In the genomic region with DNA sequence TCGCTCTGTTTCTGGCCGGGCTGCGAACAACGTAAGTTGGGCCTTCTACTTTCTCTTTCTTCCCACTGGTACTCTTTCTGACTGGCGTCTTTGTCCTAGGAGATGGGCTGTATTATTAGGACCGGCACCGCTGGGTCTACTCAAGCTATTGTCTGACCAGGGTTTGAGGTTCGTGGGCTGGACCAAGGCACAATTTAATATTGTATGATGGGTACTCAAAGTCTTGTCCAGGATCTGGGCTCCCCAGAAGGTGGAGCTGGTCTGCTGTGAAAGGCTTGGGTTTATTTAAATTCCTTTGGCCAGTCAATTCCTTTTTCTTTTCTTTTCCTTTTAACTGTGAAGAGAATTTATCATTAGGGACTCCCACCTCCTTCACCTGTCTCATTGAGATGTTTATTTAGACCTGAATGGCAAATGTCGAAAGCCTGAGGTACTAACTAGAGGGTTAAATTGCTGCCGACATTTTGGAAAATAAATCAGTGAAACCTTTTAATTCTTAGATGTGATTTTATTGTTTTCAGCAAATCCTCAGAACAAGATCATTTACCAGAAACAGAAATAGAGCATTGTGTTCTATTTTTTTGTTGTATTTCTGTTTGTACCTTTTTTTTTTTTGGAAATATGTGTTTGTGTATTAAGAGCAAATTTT, we compare ENCODE assay signal across 8 cellular contexts. TPM values are rescaled to one million over a fixed set of nuclear protein-coding genes. Genes with fewer than 3 reads are reported as not detected.
DNase-seq lines count a peak whose midpoint lies in the region; ATAC-seq, FAIRE-seq and TF ChIP-seq lines count a peak whose summit lies in the region.

No MANE protein-coding gene starts in this region.

- no peak overlapping the region for H3K4ac ChIP-seq in H1 (replicated peaks; ENCODE audit: insufficient read length, low read depth, low read length)
- no peak overlapping the region for H3K4ac ChIP-seq in mesendoderm (ENCODE audit: low read depth, low read length)

- H3K79me2 ChIP-seq in ACC112 (ENCODE audit: control insufficient read depth, insufficient read depth, low read length, unreplicated experiment) (peaks cover 28% of the 10 kb centered on the region), H1 (ENCODE audit: control insufficient read depth in 1 of 2, insufficient read depth in 2 of 2, low read length in 2 of 2) (peaks cover 0 to 16% of the 10 kb centered on the region in 2 experiments; a peak in 2 of 4 replicates), mesendoderm (ENCODE audit: control insufficient read depth, insufficient read depth, low read length) (peaks cover 2% of the 10 kb centered on the region)

- H2AK5ac ChIP-seq in H1 (ENCODE audit: low read depth, low read length) (no peak overlapping the region), mesendoderm (ENCODE audit: low read length) (no peak overlapping the region)

- H4K8ac ChIP-seq in H1 (ENCODE audit: extremely low read depth, insufficient read depth, low read length) (no peak overlapping the region), mesendoderm (ENCODE audit: low read depth, low read length) (peak overlapping the region; percentile 2)

- no peak overlapping the region for H3K56ac ChIP-seq in H1 (replicated peaks; ENCODE audit: insufficient read length, low read depth, low read length)
- H3K56ac ChIP-seq in mesendoderm (ENCODE audit: low read length): no peak overlapping the region

- no peak for TF ChIP-seq EP300 in H1 (IDR thresholded peaks at IDR 0.05; ENCODE audit: borderline replicate concordance in 1 of 2, low read depth in 2 of 2, low read length in 2 of 2)

- H3K27ac ChIP-seq in ACC112 (ENCODE audit: low read depth, low read length): peak overlapping the region; percentile 93
- peak overlapping the region; percentile 71 for H3K27ac ChIP-seq in RWPE2 (ENCODE audit: poor library complexity, severe bottlenecking)
- H3K27ac ChIP-seq in H1 (ENCODE audit: low read depth, low read length): no peak overlapping the region; the same call in 1 of the 2 replicates
- H3K27ac ChIP-seq in mesendoderm (ENCODE audit: low read depth, low read length): no peak overlapping the region

- H2AFZ ChIP-seq in ACC112 (ENCODE audit: low read length, unreplicated experiment) (peak overlapping the region; percentile 93), H1 (ENCODE audit: low read length) (peak overlapping the region; percentile 100)

- peak; percentile 22 to 33; a peak in 3 of 4 replicates for TF ChIP-seq RAD21 in H1 (IDR thresholded peaks at IDR 0.05 in 1 of 2, conservative IDR thresholded peaks at IDR 0.05 in 1 of 2; ENCODE audit: low read depth in 2 of 2, low read length in 2 of 2)

- FAIRE-seq in H1 (lab: Jason Lieb, UNC): no peak
- FAIRE-seq in urothelium cell line (lab: Jason Lieb, UNC): no peak

- no peak overlapping the region; a peak in 1 of 7 replicates for H3K9ac ChIP-seq in H1 (replicated peaks in 1 of 4; ENCODE audit: extremely low read depth in 1 of 4, low read depth in 3 of 4, low read length in 3 of 4)
- H3K9ac ChIP-seq in mesendoderm (ENCODE audit: low read length): no peak overlapping the region

- no peaks in the 10 kb centered on the region for H4K20me1 ChIP-seq in H1 (replicated peaks in 1 of 2; ENCODE audit: control insufficient read depth in 1 of 2, insufficient read depth in 2 of 2, low read length in 2 of 2)

- 6% methylated on average over 10 of the region's 10 CpGs; no CpG with 5 or more reads in 1 of the 2 experiments for WGBS in H1 (ENCODE audit: extremely low coverage in 1 of 2, insufficient coverage in 1 of 2, insufficient read length in 1 of 2, insufficient replicate concordance in 2 of 2, low coverage in 1 of 2, low lambda C conversion rate in 2 of 2, missing lambda C conversion rate in 1 of 2), 2 experiments
- WGBS in mesendoderm (ENCODE audit: extremely low coverage, insufficient coverage, low lambda C conversion rate): no CpG with 5 or more reads among the region's 10 CpGs

- TF ChIP-seq CTCF in GM12864 (IDR thresholded peaks at IDR 0.05; ENCODE audit: low read depth, low read length, missing control alignments) (peak; percentile 38), RWPE2 (IDR thresholded peaks at IDR 0.05; ENCODE audit: poor library complexity, severe bottlenecking) (peak; percentile 98), H1 (IDR thresholded peaks at IDR 0.05; ENCODE audit: control extremely low read depth in 1 of 3, insufficient read depth in 1 of 3, low read depth in 1 of 3, low read length in 3 of 3) (no peak)

- POLR2A ChIA-PET in H1 (lab: Charles Lee; ENCODE audit: partially characterized antibody): interaction anchor here (1.3 kb wide), 1 partner anchor 9 kb away, joined by 3 read pairs; no protein-coding TSS in a partner anchor

- no peak overlapping the region for H3K14ac ChIP-seq in H1 (ENCODE audit: insufficient read length)

- CTCF ChIA-PET in H1 (lab: Charles Lee; ENCODE audit: partially characterized antibody): interaction anchor here (1.0 to 2.1 kb wide), 3 partner anchors 12 to 68 kb away, joined by 4 to 5 read pairs (median 4); no protein-coding TSS in a partner anchor

- no peak overlapping the region for H3K18ac ChIP-seq in H1 (ENCODE audit: extremely low read depth, low read length)
- H3K18ac ChIP-seq in mesendoderm (ENCODE audit: low read length): no peak overlapping the region

- no peak overlapping the region for H2BK20ac ChIP-seq in H1 (ENCODE audit: low read length)

- H3K4me1 ChIP-seq in ACC112 (ENCODE audit: control insufficient read depth, insufficient read depth, low read length, unreplicated experiment) (peaks cover 23% of the 10 kb centered on the region), RWPE2 (ENCODE audit: insufficient read depth, poor library complexity, severe bottlenecking) (peaks cover 18% of the 10 kb centered on the region), H1 (replicated peaks in 1 of 4; ENCODE audit: control insufficient read depth in 3 of 4, insufficient read depth in 4 of 4, low read length in 3 of 4) (peaks cover 0 to 7% (median 2%) of the 10 kb centered on the region in 4 experiments; a peak in 3 of 7 replicates), mesendoderm (ENCODE audit: control insufficient read depth, low read depth, low read length) (peaks cover 3% of the 10 kb centered on the region)

- H3K36me3 ChIP-seq in ACC112 (ENCODE audit: insufficient read depth, low read length): no peaks in the 10 kb centered on the region; the same call in 1 of the 2 replicates
- peaks cover 16% of the 10 kb centered on the region for H3K36me3 ChIP-seq in RWPE2 (ENCODE audit: low read depth)
- H3K36me3 ChIP-seq in H1 (ENCODE audit: control insufficient read depth in 2 of 4, insufficient read depth in 4 of 4, low read length in 3 of 4): no peaks in the 10 kb centered on the region
- H3K36me3 ChIP-seq in mesendoderm (ENCODE audit: control insufficient read depth, insufficient read depth, low read length): no peaks in the 10 kb centered on the region

- TF ChIP-seq POLR2A in H1 (IDR thresholded peaks at IDR 0.05; ENCODE audit: control extremely low read depth in 1 of 2, low read depth in 2 of 2, low read length in 2 of 2): no peak

- H3K27me3 ChIP-seq in ACC112 (ENCODE audit: insufficient read depth, low read length) (no peaks in the 10 kb centered on the region), RWPE2 (ENCODE audit: insufficient read depth, poor library complexity, severe bottlenecking) (no peaks in the 10 kb centered on the region), H1 (replicated peaks in 1 of 4; ENCODE audit: control insufficient read depth in 3 of 4, extremely low read depth in 1 of 4, insufficient read depth in 3 of 4, low read length in 3 of 4) (no peaks in the 10 kb centered on the region), mesendoderm (ENCODE audit: insufficient read depth, low read length, poor library complexity) (no peaks in the 10 kb centered on the region)

- H3K79me1 ChIP-seq in H1 (ENCODE audit: low read depth, low read length): no peaks in the 10 kb centered on the region
- H3K79me1 ChIP-seq in mesendoderm (ENCODE audit: low read length): peaks cover 4% of the 10 kb centered on the region

- DNase-seq in GM12864 (ENCODE audit: low read depth) (no peak), RWPE2 (ENCODE audit: low spot score) (peak; percentile 61), H1 (ENCODE audit: low read depth in 1 of 2, low spot score in 2 of 2) (no peak), mesendoderm (peak; percentile 44), urothelium cell line (ENCODE audit: low spot score) (peak; percentile 48), HuH-7.5 (ENCODE audit: low spot score) (no peak)

- no peak overlapping the region for H2BK12ac ChIP-seq in H1 (ENCODE audit: low read depth, low read length)

- H3K9me3 ChIP-seq in RWPE2 (ENCODE audit: severe bottlenecking) (no peaks in the 10 kb centered on the region), H1 (ENCODE audit: insufficient read depth in 2 of 2, low read depth in 1 of 2, low read length in 1 of 2) (no peaks in the 10 kb centered on the region)

- H2BK15ac ChIP-seq in H1 (ENCODE audit: low read length) (no peak overlapping the region), mesendoderm (replicated peaks; ENCODE audit: low read depth) (no peak overlapping the region)

- H4K91ac ChIP-seq in H1 (replicated peaks; ENCODE audit: insufficient read length, low read length): no peak overlapping the region

- H3K23ac ChIP-seq in H1 (ENCODE audit: insufficient read length): no peak overlapping the region
- H3K23ac ChIP-seq in mesendoderm (ENCODE audit: low read length): no peak overlapping the region

- H2BK5ac ChIP-seq in H1 (ENCODE audit: low read depth, low read length) (no peak overlapping the region), mesendoderm (ENCODE audit: low read length) (no peak overlapping the region)

- H4K5ac ChIP-seq in H1 (ENCODE audit: insufficient read length, low read depth, low read length) (peak overlapping the region; percentile 24), mesendoderm (ENCODE audit: low read length) (no peak overlapping the region)

- H3K4me3 ChIP-seq in ACC112 (ENCODE audit: low read depth, low read length): peak overlapping the region; percentile 90
- H3K4me3 ChIP-seq in GM12864 (ENCODE audit: low read depth, low read length): peak overlapping the region; percentile 66
- H3K4me3 ChIP-seq in RWPE2 (ENCODE audit: severe bottlenecking): peak overlapping the region; percentile 70
- peak overlapping the region; percentile 69 to 79 (median 74) for H3K4me3 ChIP-seq in H1 (ENCODE audit: extremely low read depth in 1 of 4, insufficient read depth in 2 of 4, low read depth in 3 of 4, low read length in 4 of 4)
- peak overlapping the region; percentile 63 for H3K4me3 ChIP-seq in mesendoderm (ENCODE audit: low read length)

- peaks cover 12% of the 10 kb centered on the region; the same call in 1 of the 2 replicates for H3K23me2 ChIP-seq in H1 (ENCODE audit: low read depth, low read length)

- H3K4me2 ChIP-seq in H1 (ENCODE audit: insufficient read depth in 1 of 2, low read depth in 2 of 2, low read length in 2 of 2): peak overlapping the region; percentile 80 to 96
- peak overlapping the region; percentile 74 for H3K4me2 ChIP-seq in mesendoderm (ENCODE audit: low read length)

- ATAC-seq in HG03159 (IDR thresholded peaks at IDR 0.05; ENCODE audit: unreplicated experiment): peak; percentile 31
- ATAC-seq in RWPE2 (ENCODE audit: low read depth): peak; percentile 29

- H2BK120ac ChIP-seq in H1 (replicated peaks; ENCODE audit: low read depth, low read length) (no peak overlapping the region), mesendoderm (ENCODE audit: low read depth, low read length) (no peak overlapping the region)

RNA-seq across cellular contexts. Expression of a gene that starts 0.4 kb away (rescaled TPM):
- total RNA-seq in H1 (2021; fragmentation: NEBNext Ultra II Directional; extraction: Animal tissue kit (Norgen Biotek cat#: 25700)): 9.3 and 10.4 TPM in 2 replicates
- polyA plus RNA-seq in H1 (2011; rRNA removed): 5.0 TPM in 2 replicates
- 7.7 TPM for polyA plus RNA-seq in H1 (2011; cell fraction: cytosol; rRNA removed)
- 6.0 TPM for polyA plus RNA-seq in H1 (2011; cell fraction: nucleus; rRNA removed)
- 6.2 to 8.3 TPM (median 7.3 TPM) in 4 replicates for polyA plus RNA-seq in H1 (2012, experiment 1 of 2)
- 0.64 TPM for polyA plus RNA-seq in H1 (2012, experiment 2 of 2)
- 7.6 TPM for polyA plus RNA-seq in H1 (2013, experiment 1 of 2)
- 6.7 TPM for polyA plus RNA-seq in H1 (2013, experiment 2 of 2)
- polyA minus RNA-seq in H1 (2011; rRNA and poly(A)+ RNA removed): 9.2 and 13.0 TPM in 2 replicates
- polyA minus RNA-seq in H1 (2011; cell fraction: cytosol; rRNA and poly(A)+ RNA removed): 7.0 TPM
- 39.8 TPM for polyA minus RNA-seq in H1 (2011; cell fraction: nucleus; rRNA and poly(A)+ RNA removed)
- 5.2 TPM for polyA plus RNA-seq in mesendoderm (2013, experiment 1 of 2)
- polyA plus RNA-seq in mesendoderm (2013, experiment 2 of 2): 5.2 TPM

RNA-seq across cellular contexts. Expression of a gene that starts 0.8 kb away (rescaled TPM):
- total RNA-seq in H1 (2021; fragmentation: NEBNext Ultra II Directional; extraction: Animal tissue kit (Norgen Biotek cat#: 25700)): 3.4 and 4.5 TPM in 2 replicates
- 2.8 and 3.2 TPM in 2 replicates for polyA plus RNA-seq in H1 (2011; rRNA removed)
- 3.8 TPM for polyA plus RNA-seq in H1 (2011; cell fraction: cytosol; rRNA removed)
- 1.9 TPM for polyA plus RNA-seq in H1 (2011; cell fraction: nucleus; rRNA removed)
- polyA plus RNA-seq in H1 (2012, experiment 1 of 2): 2.0 to 4.7 TPM (median 3.4 TPM) in 4 replicates
- polyA plus RNA-seq in H1 (2012, experiment 2 of 2): 0.62 TPM
- polyA plus RNA-seq in H1 (2013, experiment 1 of 2): 2.7 TPM
- 2.7 TPM for polyA plus RNA-seq in H1 (2013, experiment 2 of 2)
- 1.5 and 2.0 TPM in 2 replicates for polyA minus RNA-seq in H1 (2011; rRNA and poly(A)+ RNA removed)
- polyA minus RNA-seq in H1 (2011; cell fraction: cytosol; rRNA and poly(A)+ RNA removed): 4.3 TPM
- polyA minus RNA-seq in H1 (2011; cell fraction: nucleus; rRNA and poly(A)+ RNA removed): 1.8 TPM
- 3.1 TPM for polyA plus RNA-seq in mesendoderm (2013, experiment 1 of 2)
- polyA plus RNA-seq in mesendoderm (2013, experiment 2 of 2): 3.6 TPM

RNA-seq across cellular contexts. Expression of a gene that starts 39.1 kb away (rescaled TPM):
- total RNA-seq in H1 (2021; fragmentation: NEBNext Ultra II Directional; extraction: Animal tissue kit (Norgen Biotek cat#: 25700)): 20.2 and 21.0 TPM in 2 replicates
- 23.9 and 24.7 TPM in 2 replicates for polyA plus RNA-seq in H1 (2011; rRNA removed)
- 24.6 TPM for polyA plus RNA-seq in H1 (2011; cell fraction: cytosol; rRNA removed)
- polyA plus RNA-seq in H1 (2011; cell fraction: nucleus; rRNA removed): 15.6 TPM
- polyA plus RNA-seq in H1 (2012, experiment 1 of 2): 21.5 to 30.2 TPM (median 23.2 TPM) in 4 replicates
- polyA plus RNA-seq in H1 (2012, experiment 2 of 2): 15.6 TPM
- polyA plus RNA-seq in H1 (2013, experiment 1 of 2): 17.0 TPM
- polyA plus RNA-seq in H1 (2013, experiment 2 of 2): 17.2 TPM
- polyA minus RNA-seq in H1 (2011; rRNA and poly(A)+ RNA removed): 12.1 and 12.8 TPM in 2 replicates
- 5.7 TPM for polyA minus RNA-seq in H1 (2011; cell fraction: cytosol; rRNA and poly(A)+ RNA removed)
- polyA minus RNA-seq in H1 (2011; cell fraction: nucleus; rRNA and poly(A)+ RNA removed): 15.3 TPM
- polyA plus RNA-seq in mesendoderm (2013, experiment 1 of 2): 17.5 TPM
- 17.6 TPM for polyA plus RNA-seq in mesendoderm (2013, experiment 2 of 2)

Comparison
In these comparisons a context has a peak if more than half of its experiments do, and no peak if none do; other contexts are left out.
1. H3K27ac ChIP-seq: peak in ACC112 (single experiment) and RWPE2 (single experiment); none in H1 (single experiment) and mesendoderm (single experiment).
2. DNase-seq: peak in RWPE2 (single experiment), mesendoderm (single experiment) and urothelium cell line (single experiment); none in GM12864 (single experiment), H1 (0 of 2) and HuH-7.5 (single experiment).
3. CTCF ChIP-seq: peak in GM12864 (single experiment) and RWPE2 (single experiment); none in H1 (0 of 3).
4. Peak in every context shown above with its lines, with median percentiles within 50 percentile points of each other: H3K4me3 ChIP-seq.